Comparison of ENCODE assay signal across 6 cellular contexts in genomic region chr5:142013734-142014495, GRCh38. TPM values are rescaled to one million over a fixed set of nuclear protein-coding genes. Genes with fewer than 3 reads are reported as not detected.
A peak's percentile ranks its signal among the peaks of the same experiment; 100 is the strongest.
DNase-seq lines count a peak whose midpoint lies in the region; ATAC-seq lines count a peak whose summit lies in the region.

No MANE protein-coding gene starts in this region.

- H3K36me3 Mint-ChIP-seq in activated naive CD8-positive, alpha-beta T cell, result peaks cover 3% of the 10 kb centered on the region

- ATAC-seq in GM21717 (IDR thresholded peaks at IDR 0.05; ENCODE audit: unreplicated experiment), result no peak
- no peak for ATAC-seq in GM21528 (IDR thresholded peaks at IDR 0.05; ENCODE audit: low FRiP score, unreplicated experiment)

- peak overlapping the region; percentile 100 for H3K27ac Mint-ChIP-seq in activated naive CD8-positive, alpha-beta T cell

- DNase-seq in GM03348 (ENCODE audit: low spot score) (peak; percentile 42), mucosa of gallbladder (ENCODE audit: low spot score) (peak; percentile 37)
- no peak for DNase-seq in stimulated activated CD4-positive, alpha-beta T cell treated with anti-CD3 and anti-CD28 coated beads, Interleukin-2, amount 100 ng/mL, for 48 hours

- H3K9me3 Mint-ChIP-seq in activated naive CD8-positive, alpha-beta T cell (ENCODE audit: low read depth), result no peaks in the 10 kb centered on the region

- H3K4me1 Mint-ChIP-seq in activated naive CD8-positive, alpha-beta T cell (ENCODE audit: low read depth), result peaks cover 83% of the 10 kb centered on the region

- H3K4me3 Mint-ChIP-seq in activated naive CD8-positive, alpha-beta T cell, result peak overlapping the region; percentile 88

- no peaks in the 10 kb centered on the region for H3K27me3 Mint-ChIP-seq in activated naive CD8-positive, alpha-beta T cell

RNA-seq across cellular contexts. Expression of gene GNPDA1, which starts 1.1 kb away (rescaled TPM):
- 28.7 TPM for total RNA-seq in mucosa of gallbladder

RNA-seq across cellular contexts. Expression of gene RNF14, which starts 45.0 kb away (rescaled TPM):
- total RNA-seq in mucosa of gallbladder, result 62.7 TPM

RNA-seq across cellular contexts. Expression of gene PCDH12, which starts 55.9 kb away (rescaled TPM):
- 3.6 TPM for total RNA-seq in mucosa of gallbladder

Comparison
In these comparisons a context has a peak if more than half of its experiments do, and no peak if none do; other contexts are left out.
1. DNase-seq: peak in GM03348 (single experiment) and mucosa of gallbladder (single experiment); none in stimulated activated CD4-positive, alpha-beta T cell treated with anti-CD3 and anti-CD28 coated beads, Interleukin-2, amount 100 ng/mL, for 48 hours (0 of 2).